27 cellular contexts compared by ENCODE assay signal in genomic region chr13:30821421-30821820, GRCh38.
"Had no signal": no experiment of that assay in that cellular context is flagged by ENCODE, and none has a peak within 500 bp of the region (broad histone marks: within the 10 kb centered on the region; RNA-seq: fewer than 3 reads in every experiment).

No MANE protein-coding gene starts in this region.

- H3K4me3 Mint-ChIP-seq: activated CD4-positive, alpha-beta T cell treated with anti-CD3 and anti-CD28 coated beads, Interleukin-2, amount 10 ng/mL, durations not matched to agents 24 days and 14 days; activated CD8-positive, alpha-beta T cell treated with anti-CD3 and anti-CD28 coated beads for 36 hours; activated naive CD4-positive, alpha-beta T cell treated with anti-CD3 and anti-CD28 coated beads, Interleukin-2, amount 50 U/mL, for 24 hours; activated naive CD8-positive, alpha-beta T cell treated with anti-CD3 and anti-CD28 coated beads, Interleukin-2, amount 10 ng/mL, durations not matched to agents 7 days and 5 days; T-helper 1 cell treated with Interleukin-12 subunit alpha and Interleukin-12 subunit beta and Interleukin-4 antibody, amounts not matched to agents 30 μg/mL and 1 μg/mL, for 36 hours; T-helper 2 cell treated with Interferon-gamma antibody and Interleukin-4, amounts not matched to agents 5 μg/mL and 100 μg/mL, for 36 hours had no signal

- H3K36me3 Mint-ChIP-seq: activated naive CD4-positive, alpha-beta T cell treated with anti-CD3 and anti-CD28 coated beads, Interleukin-2, amount 50 U/mL, for 24 hours; activated naive CD8-positive, alpha-beta T cell treated with anti-CD3 and anti-CD28 coated beads, Interleukin-2, amount 10 ng/mL, durations not matched to agents 7 days and 5 days had no signal

- H3K4me3 ChIP-seq: ascending aorta, MG63 had no signal

- H3K27me3 ChIP-seq: ascending aorta had no signal

- H3K4me1 Mint-ChIP-seq: activated naive CD4-positive, alpha-beta T cell treated with anti-CD3 and anti-CD28 coated beads, Interleukin-2, amount 50 U/mL, for 24 hours had no signal

- H3K9me3 Mint-ChIP-seq: activated CD4-positive, alpha-beta T cell treated with anti-CD3 and anti-CD28 coated beads, Interleukin-2, amount 10 ng/mL, durations not matched to agents 24 days and 14 days; activated CD8-positive, alpha-beta T cell treated with anti-CD3 and anti-CD28 coated beads for 36 hours; activated naive CD4-positive, alpha-beta T cell treated with anti-CD3 and anti-CD28 coated beads, Interleukin-2, amount 50 U/mL, for 24 hours; activated naive CD8-positive, alpha-beta T cell treated with anti-CD3 and anti-CD28 coated beads, Interleukin-2, amount 10 ng/mL, durations not matched to agents 7 days and 5 days; activated T-helper 2 cell treated with anti-CD3 and anti-CD28 coated beads, Interferon-gamma antibody, Interleukin-2, Interleukin-4, amounts not matched to agents 10 μg/mL and 5 μg/mL and 100 μg/mL, durations not matched to agents 14 hours and 24 hours and 36 hours; T-helper 1 cell treated with Interleukin-12 subunit alpha and Interleukin-12 subunit beta and Interleukin-4 antibody, amounts not matched to agents 30 μg/mL and 1 μg/mL, for 36 hours; T-helper 2 cell treated with Interferon-gamma antibody and Interleukin-4, amounts not matched to agents 5 μg/mL and 100 μg/mL, for 36 hours had no signal

- H3K4me1 ChIP-seq: ascending aorta had no signal

- H3K27ac ChIP-seq: ascending aorta, RWPE1 had no signal

- ATAC-seq: activated CD8-positive, alpha-beta T cell treated with anti-CD3 and anti-CD28 coated beads for 36 hours; PC-3 had no signal

- DNase-seq: activated CD4-positive, alpha-beta T cell treated with anti-CD3 and anti-CD28 coated beads, Interleukin-2, amount 10 ng/mL, durations not matched to agents 24 days and 14 days; activated CD4-positive, alpha-beta T cell treated with anti-CD3 and anti-CD28 coated beads, Interleukin-2, amount 50 U/mL, for 4 hours; activated CD8-positive, alpha-beta T cell treated with anti-CD3 and anti-CD28 coated beads for 36 hours; activated gamma-delta T cell; activated naive CD4-positive, alpha-beta T cell treated with Interleukin-2 at 50 U/mL for 16 hours; activated naive CD8-positive, alpha-beta T cell treated with anti-CD3 and anti-CD28 coated beads, Interleukin-2, amount 10 ng/mL, durations not matched to agents 7 days and 5 days; activated T-cell treated with anti-CD3 and anti-CD28 coated beads, Interleukin-2, amount 50 U/mL, for 1 hour; amygdala; Karpas-422; KBM-7; MG63; NCI-H1048; NCI-H1105 treated with DMSO at 0.1 percent for 48 hours; NCI-H1694; NCI-H1930; NCI-H2081 treated with DMSO at 0.1 percent for 48 hours; NCI-H226; NCI-H524 treated with DMSO at 0.1 percent for 48 hours; NK-92 treated with Interleukin-12 subunit alpha and Interleukin-12 subunit beta, amount 100 ng/mL, for 24 hours; PC-3; Right ventricle myocardium superior had no signal

- H3K36me3 ChIP-seq: ascending aorta, MG63 had no signal

- H3K9me3 ChIP-seq: ascending aorta, MG63 had no signal
